ENCODE assay signal across 30 cellular contexts in genomic region chr16:86390335-86390734, GRCh38.
"Had no signal": no experiment of that assay in that cellular context is flagged by ENCODE, and none has a peak within 500 bp of the region (broad histone marks: within the 10 kb centered on the region; RNA-seq: fewer than 3 reads in every experiment).

No MANE protein-coding gene starts in this region.

- H3K4me1 ChIP-seq: neural progenitor cell, parathyroid adenoma, psoas muscle, right lobe of liver, spleen, suprapubic skin, testis, tibial artery, transverse colon, uterus had no signal

- H3K27ac ChIP-seq: neural progenitor cell, ovary, parathyroid adenoma, psoas muscle, right lobe of liver, sigmoid colon, spleen, suprapubic skin, testis, tibial artery, transverse colon, upper lobe of right lung, uterus had no signal

- H3K79me2 ChIP-seq: parathyroid adenoma had no signal

- DNase-seq: natural killer cell; occipital lobe; ovary; psoas muscle; right cardiac atrium; right lobe of liver; sigmoid colon; small intestine; spleen; stimulated activated CD4-positive, alpha-beta T cell treated with anti-CD3 and anti-CD28 coated beads, Interleukin-12 subunit alpha, Interleukin-12 subunit beta, amount 100 ng/mL, for 4 hours; stimulated activated CD4-positive, alpha-beta T cell treated with anti-CD3 and anti-CD28 coated beads, Interleukin-1b, Interleukin-23, amount 100 ng/mL, for 48 hours; stimulated activated CD4-positive, alpha-beta T cell treated with anti-CD3 and anti-CD28 coated beads, Interleukin-4, amount 100 ng/mL, for 1 hour; stimulated activated CD4-positive, alpha-beta T cell treated with anti-CD3 and anti-CD28 coated beads, Interleukin-4, amount 100 ng/mL, for 4 hours; stimulated activated CD8-positive, alpha-beta memory T cell treated with anti-CD3 and anti-CD28 coated beads, Interleukin-4, amount 100 ng/mL, for 48 hours; stimulated activated naive CD4-positive, alpha-beta T cell; stimulated activated naive CD8-positive, alpha-beta T cell treated with anti-CD3 and anti-CD28 coated beads, Interleukin-15, amount 100 ng/mL, for 72 hours; stimulated activated naive CD8-positive, alpha-beta T cell treated with anti-CD3 and anti-CD28 coated beads, Interleukin-15, Interleukin-2, amounts not matched to agents 100 U/mL and 50 U/mL, for 24 hours; substantia nigra; testis; tibial artery; transverse colon; upper lobe of right lung; uterus had no signal

- ATAC-seq: natural killer cell; psoas muscle; right cardiac atrium; stimulated activated memory B cell treated with anti-CD40 and anti-IgM and Interleukin-4, amounts not matched to agents 10 μg/mL and 1 μg/mL and 100 μg/mL, for 72 hours; stimulated activated naive CD8-positive, alpha-beta T cell treated with anti-CD3 and anti-CD28 coated beads, Interleukin-15, amount 100 ng/mL, for 72 hours; stimulated activated naive CD8-positive, alpha-beta T cell treated with anti-CD3 and anti-CD28 coated beads, Interleukin-15, Interleukin-2, amounts not matched to agents 100 U/mL and 50 U/mL, for 24 hours; upper lobe of right lung had no signal

- H3K4me3 ChIP-seq: neural progenitor cell, ovary, psoas muscle, right lobe of liver, sigmoid colon, spleen, suprapubic skin, testis, tibial artery, transverse colon, upper lobe of right lung, uterus had no signal

- H3K36me3 ChIP-seq: neural progenitor cell, ovary, right lobe of liver, sigmoid colon, spleen, suprapubic skin, tibial artery, transverse colon, upper lobe of right lung, uterus had no signal

- H3K4me3 Mint-ChIP-seq: natural killer cell; nephron; neural progenitor cell; stimulated activated memory B cell treated with anti-CD40 and anti-IgM and Interleukin-4, amounts not matched to agents 10 μg/mL and 1 μg/mL and 100 μg/mL, for 72 hours; stimulated activated naive CD8-positive, alpha-beta T cell treated with anti-CD3 and anti-CD28 coated beads, Interleukin-15, amount 100 ng/mL, for 72 hours; type B pancreatic cell had no signal

- H3K4me2 ChIP-seq: neural progenitor cell had no signal

- H3K27me3 ChIP-seq: neural progenitor cell, ovary, right lobe of liver, sigmoid colon, testis, transverse colon, uterus had no signal

- H3K4me1 Mint-ChIP-seq: natural killer cell; stimulated activated memory B cell treated with anti-CD40 and anti-IgM and Interleukin-4, amounts not matched to agents 10 μg/mL and 1 μg/mL and 100 μg/mL, for 72 hours; stimulated activated naive CD8-positive, alpha-beta T cell treated with anti-CD3 and anti-CD28 coated beads, Interleukin-15, amount 100 ng/mL, for 72 hours had no signal

- H3K9me3 ChIP-seq: ovary, psoas muscle, right lobe of liver, sigmoid colon, spleen, suprapubic skin, testis, tibial artery, transverse colon, upper lobe of right lung, uterus had no signal

- H3K9ac ChIP-seq: neural progenitor cell, parathyroid adenoma had no signal

- H2AFZ ChIP-seq: neural progenitor cell, parathyroid adenoma had no signal

- H3K27ac Mint-ChIP-seq: natural killer cell; nephron; neural progenitor cell; progenitor cell of endocrine pancreas; stimulated activated memory B cell treated with anti-CD40 and anti-IgM and Interleukin-4, amounts not matched to agents 10 μg/mL and 1 μg/mL and 100 μg/mL, for 72 hours; stimulated activated naive CD8-positive, alpha-beta T cell treated with anti-CD3 and anti-CD28 coated beads, Interleukin-15, amount 100 ng/mL, for 72 hours; type B pancreatic cell had no signal

- H3K36me3 Mint-ChIP-seq: natural killer cell; neural progenitor cell; stimulated activated memory B cell treated with anti-CD40 and anti-IgM and Interleukin-4, amounts not matched to agents 10 μg/mL and 1 μg/mL and 100 μg/mL, for 72 hours; type B pancreatic cell had no signal

- H3K9me3 Mint-ChIP-seq: natural killer cell; neural progenitor cell; stimulated activated memory B cell treated with anti-CD40 and anti-IgM and Interleukin-4, amounts not matched to agents 10 μg/mL and 1 μg/mL and 100 μg/mL, for 72 hours; stimulated activated naive CD8-positive, alpha-beta T cell treated with anti-CD3 and anti-CD28 coated beads, Interleukin-15, amount 100 ng/mL, for 72 hours; type B pancreatic cell had no signal
